ENCODE assay signal across 28 cellular contexts in the genomic region with DNA sequence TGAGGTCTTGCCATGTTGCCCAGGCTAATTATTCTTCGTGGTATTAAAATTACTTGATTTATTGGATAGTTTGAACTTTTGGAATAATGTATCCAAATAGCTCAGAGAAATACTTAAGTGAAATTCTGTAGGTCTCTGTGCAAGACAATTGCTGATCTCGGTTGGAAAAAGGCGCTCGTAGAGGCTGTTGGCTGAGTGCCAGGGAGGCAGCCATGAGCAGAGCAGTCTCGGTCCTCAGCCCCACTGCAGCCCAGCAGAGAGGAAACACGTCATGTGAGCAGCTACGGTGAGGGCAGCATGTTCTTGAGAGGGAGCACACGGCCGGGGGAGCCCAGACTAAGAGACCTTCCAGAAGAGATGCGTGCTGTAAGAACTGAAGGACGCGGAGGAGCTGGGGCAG. TPM values are rescaled to one million over a fixed set of nuclear protein-coding genes. Genes with fewer than 3 reads are reported as not detected.
DNase-seq lines count a peak whose midpoint lies in the region; ATAC-seq lines count a peak whose summit lies in the region.
"Had no signal": no experiment of that assay in that cellular context is flagged by ENCODE, and none has a peak within 500 bp of the region (broad histone marks: within the 10 kb centered on the region; RNA-seq: fewer than 3 reads in every experiment).

No MANE protein-coding gene starts in this region.

- no peak for ATAC-seq in esophagus mucosa
- ATAC-seq in HG03039 (IDR thresholded peaks at IDR 0.05; ENCODE audit: unreplicated experiment) = no peak
- ATAC-seq: CD8-positive, alpha-beta T cell; GM12878; Panc1 had no signal

- peak; percentile 3 for DNase-seq in NCI-H2196 (lab: John Stamatoyannopoulos, UW; ENCODE audit: unreplicated experiment)
- no peak for DNase-seq in NCI-H2196 treated with DMSO at 0.1 percent for 48 hours (lab: John Stamatoyannopoulos, UW; ENCODE audit: unreplicated experiment)
- DNase-seq in activated CD8-positive, alpha-beta memory T cell treated with anti-CD3 and anti-CD28 coated beads, Interleukin-2, amount 50 U/mL, for 48 hours = peak; percentile 18
- DNase-seq in activated CD8-positive, alpha-beta memory T cell treated with anti-CD3 and anti-CD28 coated beads for 24 hours = no peak
- peak; percentile 39 for DNase-seq in SHP77 treated with DMSO at 0.1 percent for 48 hours (lab: John Stamatoyannopoulos, UW)
- DNase-seq: AML-193; CD8-positive, alpha-beta T cell; DMS 273 treated with DMSO at 0.1 percent for 48 hours; DMS79; EL; GDM1; GM23248; H7; KBM-7; NCI-H1105 treated with DMSO at 0.1 percent for 48 hours; NCI-H1694; NCI-H2029 treated with DMSO at 0.1 percent for 48 hours; NCI-H2227 treated with DMSO at 0.1 percent for 48 hours; NCI-H524 treated with DMSO at 0.1 percent for 48 hours; NCI-H774; T-helper 2 cell had no signal

RNA-seq across cellular contexts. Expression of gene DCDC2C, which starts 42.5 kb away (rescaled TPM):
- not detected for total RNA-seq in esophagus mucosa
- total RNA-seq: CD8-positive, alpha-beta T cell; GM12878; GM23248; H7; LHCN-M2; MCF 10A; OCI-LY7 had no signal

Comparison
In these comparisons a context has a peak if more than half of its experiments do, and no peak if none do; other contexts are left out.
1. DNase-seq: peak in NCI-H2196 (single experiment), activated CD8-positive, alpha-beta memory T cell treated with anti-CD3 and anti-CD28 coated beads, Interleukin-2, amount 50 U/mL, for 48 hours (single experiment) and SHP77 treated with DMSO at 0.1 percent for 48 hours (single experiment); none in NCI-H2196 treated with DMSO at 0.1 percent for 48 hours (single experiment) and activated CD8-positive, alpha-beta memory T cell treated with anti-CD3 and anti-CD28 coated beads for 24 hours (single experiment).